9 cellular contexts compared by ENCODE assay signal in genomic region chr2:159201321-159202063, GRCh38.
A peak's percentile ranks its signal among the peaks of the same experiment; 100 is the strongest.
DNase-seq lines count a peak whose midpoint lies in the region; ATAC-seq and TF ChIP-seq lines count a peak whose summit lies in the region.
"Had no signal": no experiment of that assay in that cellular context is flagged by ENCODE, and none has a peak within 500 bp of the region (broad histone marks: within the 10 kb centered on the region; RNA-seq: fewer than 3 reads in every experiment).

No MANE protein-coding gene starts in this region.

- no peak overlapping the region for H3K9ac ChIP-seq in colonic mucosa (ENCODE audit: low read depth in 2 of 2, low read length in 2 of 2)

- H3K4me3 ChIP-seq in colonic mucosa: no peak overlapping the region
- no peak overlapping the region for H3K4me3 ChIP-seq in vagina
- H3K4me3 ChIP-seq in tibial nerve: no peak overlapping the region
- H3K4me3 ChIP-seq: cardiac muscle cell had no signal

- peaks cover 8% of the 10 kb centered on the region for H3K36me3 ChIP-seq in colonic mucosa
- H3K36me3 ChIP-seq in vagina: peaks cover 0 to 22% of the 10 kb centered on the region in 2 donors
- peaks cover 0 to 51% (median 0%) of the 10 kb centered on the region in 3 donors for H3K36me3 ChIP-seq in tibial nerve

- ATAC-seq in GM21360 (IDR thresholded peaks at IDR 0.05; ENCODE audit: unreplicated experiment) (peak; percentile 99), HG03520 (IDR thresholded peaks at IDR 0.05; ENCODE audit: unreplicated experiment) (peak; percentile 98)

- TF ChIP-seq CTCF in GM10248 (IDR thresholded peaks at IDR 0.05; ENCODE audit: control extremely low read depth, extremely low read depth, low read depth, missing control alignments): no peak
- TF ChIP-seq CTCF in colonic mucosa (IDR thresholded peaks at IDR 0.05): no peak
- TF ChIP-seq CTCF in vagina (IDR thresholded peaks at IDR 0.05): no peak
- no peak for TF ChIP-seq CTCF in tibial nerve (IDR thresholded peaks at IDR 0.05)

- no peaks in the 10 kb centered on the region for H3K27me3 ChIP-seq in colonic mucosa
- H3K27me3 ChIP-seq in vagina: no peaks in the 10 kb centered on the region
- H3K27me3 ChIP-seq in tibial nerve: no peaks in the 10 kb centered on the region
- H3K27me3 ChIP-seq: cardiac muscle cell had no signal

- peak overlapping the region; percentile 44 for H3K27ac ChIP-seq in colonic mucosa
- peak overlapping the region; percentile 67 for H3K27ac ChIP-seq in vagina
- H3K27ac ChIP-seq in tibial nerve: peak overlapping the region in 2 of 4 donors; percentile 22 to 67
- H3K27ac ChIP-seq: cardiac muscle cell had no signal

- peak; percentile 79 for DNase-seq in GM10248 (ENCODE audit: extremely low spot score)
- DNase-seq in colonic mucosa: no peak
- no peak for DNase-seq in vagina (ENCODE audit: extremely low spot score in 2 of 2)
- DNase-seq in tibial nerve (ENCODE audit: low spot score in 2 of 2): no peak
- DNase-seq in LoVo (ENCODE audit: low spot score): no peak
- no peak for DNase-seq in SW 1271 (lab: John Stamatoyannopoulos, UW)

- WGBS in tibial nerve, 2 donors: 72% methylated on average over 11 of the region's 11 CpGs

- POLR2A ChIA-PET in GM10248 (lab: Yijun Ruan, JAX): no interaction called here

- no peak for TF ChIP-seq POLR2A in vagina (IDR thresholded peaks at IDR 0.05)
- no peak for TF ChIP-seq POLR2A in tibial nerve (IDR thresholded peaks at IDR 0.05)

- intact Hi-C loops in colonic mucosa (cut with DNase I): no loop called here
- intact Hi-C loops in vagina (cut with DNase I): no loop called here

- CTCF ChIA-PET in GM10248 (lab: Yijun Ruan, JAX): interaction anchor here (1.1 to 2.6 kb wide), 3 partner anchors 13 to 21 kb away, joined by 3 to 10 read pairs (median 4); no protein-coding TSS in a partner anchor

- H3K4me1 ChIP-seq in colonic mucosa (peaks cover 6% of the 10 kb centered on the region), vagina (peaks cover 13% of the 10 kb centered on the region), tibial nerve (peaks cover 0 to 19% (median 3%) of the 10 kb centered on the region in 4 donors)

- no peak for TF ChIP-seq EP300 in tibial nerve (IDR thresholded peaks at IDR 0.05)

- H3K9me3 ChIP-seq in colonic mucosa (no peaks in the 10 kb centered on the region), vagina (no peaks in the 10 kb centered on the region), tibial nerve (no peaks in the 10 kb centered on the region)
